ENCODE assay signal across 10 cellular contexts in the genomic region with DNA sequence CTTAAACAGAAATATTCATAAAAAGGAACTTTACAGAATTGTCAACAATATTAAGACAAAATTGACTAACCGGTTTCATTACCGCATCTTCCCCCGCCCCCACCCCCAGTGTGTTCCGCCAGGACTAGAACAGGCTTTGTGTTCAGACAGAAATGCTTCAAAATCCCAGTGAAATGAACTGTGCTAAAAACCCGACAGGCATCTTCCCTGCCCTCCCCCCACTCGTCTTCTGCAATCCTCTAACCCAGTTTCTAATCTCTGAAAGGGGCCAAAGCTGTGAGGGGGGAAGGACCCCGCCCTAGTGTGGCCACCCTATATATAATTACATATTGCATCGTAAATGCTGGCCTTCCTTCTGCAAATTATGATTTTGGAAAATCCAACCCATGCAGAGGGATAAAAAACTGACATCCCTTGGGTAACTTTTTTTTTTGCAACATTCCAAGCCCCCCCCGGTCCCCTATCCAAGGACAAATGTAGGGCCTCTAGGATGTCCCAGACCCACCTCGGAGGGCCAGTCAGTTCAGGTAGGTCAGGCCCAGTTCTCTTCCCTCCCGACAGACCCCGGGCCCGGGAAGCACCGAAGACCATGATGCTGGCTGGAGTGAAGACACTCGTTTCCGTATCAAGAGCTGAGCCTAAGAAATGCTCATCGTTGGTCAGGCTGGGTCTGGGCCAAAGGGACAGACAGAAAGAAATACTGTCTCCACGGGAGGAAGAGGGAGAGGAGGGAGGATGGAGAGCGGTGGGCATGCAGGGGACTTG. TPM values are rescaled to one million over a fixed set of nuclear protein-coding genes. Genes with fewer than 3 reads are reported as not detected.
DNase-seq lines count a peak whose midpoint lies in the region; ATAC-seq and TF ChIP-seq lines count a peak whose summit lies in the region.
"Had no signal": no experiment of that assay in that cellular context is flagged by ENCODE, and none has a peak within 500 bp of the region (broad histone marks: within the 10 kb centered on the region; RNA-seq: fewer than 3 reads in every experiment).

No MANE protein-coding gene starts in this region.

- H3K27me3 ChIP-seq in fibroblast of lung (ENCODE audit: control insufficient read depth, insufficient read depth, low read length) = no peaks in the 10 kb centered on the region
- no peaks in the 10 kb centered on the region for H3K27me3 ChIP-seq in smooth muscle cell (ENCODE audit: low read depth)

- H4K20me1 ChIP-seq in fibroblast of lung (ENCODE audit: control insufficient read depth, extremely low read depth, insufficient read depth, low read length) (no peaks in the 10 kb centered on the region), smooth muscle cell (ENCODE audit: low read depth) (no peaks in the 10 kb centered on the region)

- H3K9me3 ChIP-seq in fibroblast of lung (ENCODE audit: control insufficient read depth, insufficient read depth, low read depth, low read length) (no peaks in the 10 kb centered on the region), smooth muscle cell (replicated peaks; ENCODE audit: low read depth) (no peaks in the 10 kb centered on the region)

- H3K9ac ChIP-seq in fibroblast of lung (ENCODE audit: insufficient read depth, low read length) = no peak overlapping the region
- H3K9ac ChIP-seq in smooth muscle cell (ENCODE audit: low read depth) = peak overlapping the region; percentile 55

- ATAC-seq in GM19463 (IDR thresholded peaks at IDR 0.05; ENCODE audit: unreplicated experiment) = no peak
- no peak for ATAC-seq in GM19023 (IDR thresholded peaks at IDR 0.05; ENCODE audit: unreplicated experiment)

- no peaks in the 10 kb centered on the region for H3K9me3 Mint-ChIP-seq in T-helper 2 cell treated with Interferon-gamma antibody and Interleukin-4, amounts not matched to agents 5 μg/mL and 100 μg/mL, for 36 hours

- DNase-seq in T-helper 2 cell treated with Interferon-gamma antibody and Interleukin-4, amounts not matched to agents 5 μg/mL and 100 μg/mL, for 36 hours (ENCODE audit: low spot score) = no peak
- DNase-seq in T-helper 2 cell (no peak), RWPE1 (ENCODE audit: low spot score) (no peak), fibroblast of lung (ENCODE audit: low read depth in 2 of 2) (peak in 1 of 2 donors; percentile 5), smooth muscle cell (lab: John Stamatoyannopoulos, UW; ENCODE audit: unreplicated experiment) (no peak), AG08395 (ENCODE audit: low spot score) (no peak)

- no peaks in the 10 kb centered on the region for H3K79me2 ChIP-seq in fibroblast of lung (ENCODE audit: control insufficient read depth, insufficient read depth, low read length)
- H3K79me2 ChIP-seq in smooth muscle cell (ENCODE audit: low read depth) = peaks cover 4% of the 10 kb centered on the region

- H3K36me3 ChIP-seq in fibroblast of lung (ENCODE audit: control insufficient read depth, insufficient read depth, low read length) = peaks cover 9% of the 10 kb centered on the region
- peaks cover 10% of the 10 kb centered on the region for H3K36me3 ChIP-seq in smooth muscle cell (ENCODE audit: low read depth)

- H2AFZ ChIP-seq in fibroblast of lung (ENCODE audit: low read length) (no peak overlapping the region), smooth muscle cell (ENCODE audit: low read depth) (no peak overlapping the region)

- H3K4me3 ChIP-seq in fibroblast of lung (replicated peaks in 1 of 4; ENCODE audit: control extremely low read depth in 1 of 4, insufficient read depth in 1 of 4, low read depth in 3 of 4, low read length in 4 of 4) (peak overlapping the region in 3 of 4 experiments; percentile 72 to 79 (median 74)), smooth muscle cell (peak overlapping the region; percentile 86)

- no peaks in the 10 kb centered on the region for H3K27me3 Mint-ChIP-seq in T-helper 2 cell treated with Interferon-gamma antibody and Interleukin-4, amounts not matched to agents 5 μg/mL and 100 μg/mL, for 36 hours (ENCODE audit: low read depth)

- no peak overlapping the region for H3K4me2 ChIP-seq in fibroblast of lung (ENCODE audit: extremely low read depth, insufficient read depth, low read length)
- H3K4me2 ChIP-seq in smooth muscle cell = peak overlapping the region; percentile 97

- WGBS in smooth muscle cell (ENCODE audit: low lambda C conversion rate) = 59% methylated on average over 19 of the region's 19 CpGs

- TF ChIP-seq CTCF in RWPE1 (conservative IDR thresholded peaks at IDR 0.05; ENCODE audit: low read depth) (no peak), fibroblast of lung (conservative IDR thresholded peaks at IDR 0.05 in 1 of 2, IDR thresholded peaks at IDR 0.05 in 1 of 2; ENCODE audit: low read depth in 1 of 2, low read length in 2 of 2) (no peak), smooth muscle cell (IDR thresholded peaks at IDR 0.05; ENCODE audit: borderline replicate concordance, insufficient read depth, poor library complexity, severe bottlenecking) (no peak)

- CTCF ChIA-PET in RWPE1 (lab: Yijun Ruan, JAX) = interaction anchor here (0.7 kb wide), 1 partner anchor 16 kb away, joined by 3 read pairs; a partner anchor contains a TSS

- H3K27ac ChIP-seq in RWPE1 = peak overlapping the region; percentile 98
- H3K27ac ChIP-seq in fibroblast of lung (ENCODE audit: insufficient read depth, low read length) = no peak overlapping the region
- peak overlapping the region; percentile 59 for H3K27ac ChIP-seq in smooth muscle cell (ENCODE audit: low read depth)

- peaks cover 25% of the 10 kb centered on the region for H3F3A ChIP-seq in smooth muscle cell (ENCODE audit: low read depth)

- peak overlapping the region; percentile 36 for H3K4me3 Mint-ChIP-seq in T-helper 2 cell treated with Interferon-gamma antibody and Interleukin-4, amounts not matched to agents 5 μg/mL and 100 μg/mL, for 36 hours

- peaks cover 27% of the 10 kb centered on the region for H3K36me3 Mint-ChIP-seq in T-helper 2 cell treated with Interferon-gamma antibody and Interleukin-4, amounts not matched to agents 5 μg/mL and 100 μg/mL, for 36 hours (ENCODE audit: low read depth)

- peaks cover 2% of the 10 kb centered on the region for H3K4me1 ChIP-seq in fibroblast of lung (ENCODE audit: control insufficient read depth, extremely low read depth, insufficient read depth, low read length)
- H3K4me1 ChIP-seq in smooth muscle cell (ENCODE audit: low read depth) = peaks cover 8% of the 10 kb centered on the region

- POLR2A ChIA-PET in RWPE1 (lab: Yijun Ruan, JAX; ENCODE audit: low non-redundant PET) = interaction anchor here (1.4 kb wide), 1 partner anchor 38 kb away, joined by 3 read pairs; no protein-coding TSS in a partner anchor

- H3K27ac Mint-ChIP-seq in T-helper 2 cell treated with Interferon-gamma antibody and Interleukin-4, amounts not matched to agents 5 μg/mL and 100 μg/mL, for 36 hours = no peak overlapping the region

- peaks cover 8% of the 10 kb centered on the region for H3K4me1 Mint-ChIP-seq in T-helper 2 cell treated with Interferon-gamma antibody and Interleukin-4, amounts not matched to agents 5 μg/mL and 100 μg/mL, for 36 hours (ENCODE audit: low read depth)

RNA-seq across cellular contexts. Expression of a gene that starts 1.2 kb away (rescaled TPM):
- total RNA-seq in fibroblast of lung = 11.6 and 13.0 TPM in 2 replicates
- polyA plus RNA-seq in fibroblast of lung = 8.6 and 9.2 TPM in 2 replicates
- 14.7 and 16.3 TPM in 2 replicates for polyA plus RNA-seq in fibroblast of lung (2012)
- polyA minus RNA-seq in fibroblast of lung (ENCODE audit: low replicate concordance) = 9.1 and 14.6 TPM in 2 replicates
- total RNA-seq in smooth muscle cell = 21.6 and 32.1 TPM in 2 replicates
- 45.6 and 48.7 TPM in 2 replicates for polyA plus RNA-seq in smooth muscle cell

RNA-seq across cellular contexts. Expression of a gene that starts 8.5 kb away (rescaled TPM):
- total RNA-seq in fibroblast of lung (not detected in 2 replicates), smooth muscle cell (not detected in 2 replicates)
- polyA plus RNA-seq in fibroblast of lung (not detected in 2 replicates), smooth muscle cell (0.29 TPM in 1 of 2 replicates, not detected in the other)
- not detected in 2 replicates for polyA plus RNA-seq in fibroblast of lung (2012)
- not detected in 2 replicates for polyA minus RNA-seq in fibroblast of lung (ENCODE audit: low replicate concordance)
- total RNA-seq: HT1080, subcutaneous adipose tissue had no signal

RNA-seq across cellular contexts. Expression of a gene that starts 15.5 kb away (rescaled TPM):
- not detected in 2 replicates for total RNA-seq in fibroblast of lung
- polyA plus RNA-seq in fibroblast of lung = not detected in 2 replicates
- polyA plus RNA-seq in fibroblast of lung (2012) = not detected in 2 replicates
- polyA minus RNA-seq in fibroblast of lung (ENCODE audit: low replicate concordance) = 6.4 TPM in 1 of 2 replicates, not detected in the other
- total RNA-seq in smooth muscle cell = not detected in 2 replicates
- polyA plus RNA-seq in smooth muscle cell = 0.52 TPM in 1 of 2 replicates, not detected in the other
- total RNA-seq: HT1080, subcutaneous adipose tissue had no signal

RNA-seq across cellular contexts. Expression of a gene that starts 36.7 kb away (rescaled TPM):
- total RNA-seq in fibroblast of lung (6.9 and 7.1 TPM in 2 replicates), smooth muscle cell (4.1 and 5.3 TPM in 2 replicates)
- polyA plus RNA-seq in fibroblast of lung (3.1 TPM in 2 replicates), smooth muscle cell (7.1 and 10.1 TPM in 2 replicates)
- polyA plus RNA-seq in fibroblast of lung (2012) = 4.5 and 5.5 TPM in 2 replicates
- 10.2 and 12.0 TPM in 2 replicates for polyA minus RNA-seq in fibroblast of lung (ENCODE audit: low replicate concordance)

RNA-seq across cellular contexts. Expression of a gene that starts 43.4 kb away (rescaled TPM):
- total RNA-seq in fibroblast of lung (39.6 and 40.8 TPM in 2 replicates), smooth muscle cell (26.4 and 27.8 TPM in 2 replicates)
- polyA plus RNA-seq in fibroblast of lung (28.6 and 42.2 TPM in 2 replicates), smooth muscle cell (28.9 and 35.1 TPM in 2 replicates)
- 43.9 and 52.3 TPM in 2 replicates for polyA plus RNA-seq in fibroblast of lung (2012)
- polyA minus RNA-seq in fibroblast of lung (ENCODE audit: low replicate concordance) = 35.0 and 62.8 TPM in 2 replicates
